8 cellular contexts compared by ENCODE assay signal in the genomic region with DNA sequence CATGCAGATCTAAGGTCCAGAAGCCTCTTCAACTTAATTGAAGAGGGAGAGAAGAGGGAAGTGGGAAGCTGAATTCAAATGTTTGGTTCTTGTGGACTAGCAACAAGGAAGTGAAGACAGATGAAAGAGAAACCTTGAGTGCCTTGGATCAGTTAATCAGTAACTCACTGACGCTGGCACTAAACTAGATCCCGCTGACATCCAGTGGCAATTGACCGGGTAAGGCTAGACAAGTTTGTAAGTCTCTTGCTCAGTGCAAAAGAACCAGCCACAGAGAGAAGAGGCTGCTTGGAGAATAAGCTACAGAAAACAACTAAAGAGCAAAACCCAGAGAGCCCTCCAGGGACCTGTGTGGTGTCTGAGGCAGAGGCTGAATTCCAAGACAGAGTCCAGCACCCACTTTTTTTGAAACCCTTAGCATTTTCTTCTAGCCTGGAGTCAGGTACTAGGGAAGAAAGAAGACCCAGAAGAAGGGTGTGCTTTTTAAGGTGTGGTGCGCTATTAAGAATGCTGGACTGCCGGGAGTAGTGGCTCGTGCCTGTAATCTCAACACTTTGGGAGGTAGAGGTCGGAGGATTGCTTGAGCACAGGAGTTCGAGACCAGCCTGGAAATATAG. TPM values are rescaled to one million over a fixed set of nuclear protein-coding genes. Genes with fewer than 3 reads are reported as not detected.
DNase-seq lines count a peak whose midpoint lies in the region; ATAC-seq and TF ChIP-seq lines count a peak whose summit lies in the region.

No MANE protein-coding gene starts in this region.

- TF ChIP-seq POLR2A in Peyer's patch (IDR thresholded peaks at IDR 0.05) = peak; percentile 76 to 90

- peak overlapping the region; percentile 50 for H3K4me3 Mint-ChIP-seq in neural crest cell

- peak overlapping the region in 2 of 4 donors; percentile 42 to 43 for H3K4me3 ChIP-seq in Peyer's patch
- H3K4me3 ChIP-seq in GM23248 = no peak overlapping the region

- H3K27me3 ChIP-seq in Peyer's patch = no peaks in the 10 kb centered on the region
- H3K27me3 ChIP-seq in GM23248 (replicated peaks; ENCODE audit: insufficient read depth) = peaks cover 19% of the 10 kb centered on the region

- WGBS in GM23248 (ENCODE audit: low coverage in 1 of 2, low lambda C conversion rate in 2 of 2, missing lambda C conversion rate in 2 of 2), 2 experiments = 79 to 87% methylated on average over 8 of the region's 8 CpGs

- peaks cover 39% of the 10 kb centered on the region for H3K4me1 Mint-ChIP-seq in neural crest cell

- H3K9me3 Mint-ChIP-seq in neural crest cell = peaks cover 2% of the 10 kb centered on the region

- TF ChIP-seq CTCF in Peyer's patch (IDR thresholded peaks at IDR 0.05) (peak in 1 of 6 experiments; percentile 13), neural crest cell (conservative IDR thresholded peaks at IDR 0.05) (no peak)

- no peaks in the 10 kb centered on the region for H4K20me1 ChIP-seq in GM23248 (ENCODE audit: insufficient read depth)

- H3K27me3 Mint-ChIP-seq in neural crest cell (ENCODE audit: low read depth) = no peaks in the 10 kb centered on the region

- CTCF ChIA-PET in HEK293T (lab: Yijun Ruan, JAX) = no interaction called here

- H3K9ac ChIP-seq in GM23248 = no peak overlapping the region

- ATAC-seq in GM19035 (IDR thresholded peaks at IDR 0.05; ENCODE audit: unreplicated experiment) (peak; percentile 66), HG03064 (IDR thresholded peaks at IDR 0.05; ENCODE audit: low read depth, unreplicated experiment) (peak; percentile 87)

- POLR2A ChIA-PET in HEK293T (lab: Yijun Ruan, JAX) = interaction anchor here (0.6 kb wide), 1 partner anchor 8 kb away, joined by 3 read pairs; no protein-coding TSS in a partner anchor

- no peaks in the 10 kb centered on the region for H3F3A ChIP-seq in GM23248 (ENCODE audit: insufficient read depth)

- H3K9me2 ChIP-seq in GM23248 (ENCODE audit: insufficient read depth) = no peaks in the 10 kb centered on the region

- no peaks in the 10 kb centered on the region for H3K36me3 ChIP-seq in Peyer's patch
- H3K36me3 ChIP-seq in GM23248 (ENCODE audit: low read depth) = no peaks in the 10 kb centered on the region

- H3K27ac Mint-ChIP-seq in neural crest cell (ENCODE audit: unreplicated experiment) = no peak overlapping the region

- in situ Hi-C loops in GM23248 (cut with MboI) = no loop called here

- H3K27ac ChIP-seq in Peyer's patch (peak overlapping the region in 3 of 4 donors; percentile 58 to 87 (median 82)), GM23248 (no peak overlapping the region)

- H2AFZ ChIP-seq in GM23248 = no peak overlapping the region

- no peaks in the 10 kb centered on the region for H3K79me2 ChIP-seq in GM23248 (ENCODE audit: insufficient read depth)

- peak in 2 of 3 donors; percentile 53 to 79 for DNase-seq in Peyer's patch
- DNase-seq in neural crest cell (ENCODE audit: low read depth, low spot score) = no peak
- DNase-seq in A172 (ENCODE audit: low spot score) = no peak
- no peak for DNase-seq in GM23248
- DNase-seq in HEK293T (ENCODE audit: extremely low spot score) = no peak
- no peak for DNase-seq in AG08396 (ENCODE audit: low spot score)

- H3K4me1 ChIP-seq in Peyer's patch = peaks cover 0 to 9% (median 0%) of the 10 kb centered on the region in 4 donors
- H3K4me1 ChIP-seq in GM23248 (ENCODE audit: insufficient read depth) = no peaks in the 10 kb centered on the region

- H3K9me3 ChIP-seq in Peyer's patch (no peaks in the 10 kb centered on the region), GM23248 (ENCODE audit: low read depth) (no peaks in the 10 kb centered on the region)

- peaks cover 6% of the 10 kb centered on the region for H3K36me3 Mint-ChIP-seq in neural crest cell (ENCODE audit: low read depth)

- H3K4me2 ChIP-seq in GM23248 (ENCODE audit: unreplicated experiment) = no peak overlapping the region

TF ChIP-seq in HEK293T, 16 proteins besides CTCF, POLR2A, EP300 and RAD21:
- TF ChIP-seq FOXM1 (IDR thresholded peaks at IDR 0.05; ENCODE audit: borderline replicate concordance) = no peak
- TF ChIP-seq ARNT (IDR thresholded peaks at IDR 0.05) = no peak
- TF ChIP-seq ELF4 (IDR thresholded peaks at IDR 0.05) = no peak
- no peak for TF ChIP-seq SUZ12 (IDR thresholded peaks at IDR 0.05)
- TF ChIP-seq NFRKB (IDR thresholded peaks at IDR 0.05) = no peak
- no peak for TF ChIP-seq BHLHE40 (IDR thresholded peaks at IDR 0.05; ENCODE audit: borderline replicate concordance)
- TF ChIP-seq ZNF384 (IDR thresholded peaks at IDR 0.05) = no peak
- TF ChIP-seq CTBP1 (IDR thresholded peaks at IDR 0.05; ENCODE audit: borderline replicate concordance) = no peak
- TF ChIP-seq TARDBP (IDR thresholded peaks at IDR 0.05) = no peak
- TF ChIP-seq HDGF (IDR thresholded peaks at IDR 0.05; ENCODE audit: borderline replicate concordance) = no peak
- TF ChIP-seq, protein P1, sequence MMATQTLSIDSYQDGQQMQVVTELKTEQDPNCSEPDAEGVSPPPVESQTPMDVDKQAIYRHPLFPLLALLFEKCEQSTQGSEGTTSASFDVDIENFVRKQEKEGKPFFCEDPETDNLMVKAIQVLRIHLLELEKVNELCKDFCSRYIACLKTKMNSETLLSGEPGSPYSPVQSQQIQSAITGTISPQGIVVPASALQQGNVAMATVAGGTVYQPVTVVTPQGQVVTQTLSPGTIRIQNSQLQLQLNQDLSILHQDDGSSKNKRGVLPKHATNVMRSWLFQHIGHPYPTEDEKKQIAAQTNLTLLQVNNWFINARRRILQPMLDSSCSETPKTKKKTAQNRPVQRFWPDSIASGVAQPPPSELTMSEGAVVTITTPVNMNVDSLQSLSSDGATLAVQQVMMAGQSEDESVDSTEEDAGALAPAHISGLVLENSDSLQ (IDR thresholded peaks at IDR 0.05) = no peak
- no peak for TF ChIP-seq LEF1 (IDR thresholded peaks at IDR 0.05; ENCODE audit: borderline replicate concordance)
- TF ChIP-seq SP1 (IDR thresholded peaks at IDR 0.05) = no peak

RNA-seq across cellular contexts. Expression of gene PLCH1, which starts 6.9 kb away (rescaled TPM):
- 10 to 100 TPM in 3 of 4 donors, 1 to 10 TPM in 1; 8.3 to 19.1 (median 12.7) TPM for total RNA-seq in Peyer's patch
- total RNA-seq in neural crest cell = 21.4 and 22.4 TPM in 2 replicates
- 0.50 and 0.78 TPM in 2 replicates for total RNA-seq in A172 (2014; rRNA removed; shearing (Covaris generic))
- total RNA-seq in GM23248 (2014; rRNA removed; shearing (Covaris generic)) = under 0.01 TPM in 1 of 2 replicates, not detected in the other
- not detected in 2 replicates for polyA plus RNA-seq in GM23248 (2016; fragmentation: Nextera tagmentation; extraction: Ambion mirVana)

Comparison
In these comparisons a context has a peak if more than half of its experiments do, and no peak if none do; other contexts are left out.
1. DNase-seq: peak in Peyer's patch (2 of 3); none in neural crest cell (single experiment), A172 (single experiment), GM23248 (single experiment), HEK293T (single experiment) and AG08396 (single experiment).